In genomic region chr2:40962026-40962425, GRCh38 we compare ENCODE assay signal across 17 cellular contexts.
"Had no signal": no experiment of that assay in that cellular context is flagged by ENCODE, and none has a peak within 500 bp of the region (broad histone marks: within the 10 kb centered on the region; RNA-seq: fewer than 3 reads in every experiment).

No MANE protein-coding gene starts in this region.

- H3K9me3 Mint-ChIP-seq: nephron progenitor cell had no signal

- H3K9me3 ChIP-seq: psoas muscle, stomach, testis, upper lobe of left lung had no signal

- H3K27me3 Mint-ChIP-seq: activated CD4-positive, alpha-beta memory T cell treated with anti-CD3 and anti-CD28 coated beads, Interleukin-2, amount 10 ng/mL, durations not matched to agents 7 days and 5 days; activated naive CD4-positive, alpha-beta T cell treated with anti-CD3 and anti-CD28 coated beads, Interleukin-2, amount 10 ng/mL, durations not matched to agents 7 days and 5 days; activated T-cell treated with anti-CD3 and anti-CD28 coated beads, Interleukin-2, amount 50 U/mL, for 24 hours; T-cell had no signal

- H3K27me3 ChIP-seq: sigmoid colon, stomach, testis, upper lobe of left lung had no signal

- H3K4me3 ChIP-seq: psoas muscle, sigmoid colon, stomach, testis, upper lobe of left lung had no signal

- H3K36me3 Mint-ChIP-seq: activated naive CD4-positive, alpha-beta T cell treated with anti-CD3 and anti-CD28 coated beads, Interleukin-2, amount 10 ng/mL, durations not matched to agents 7 days and 5 days; T-cell had no signal

- H3K4me1 Mint-ChIP-seq: activated CD4-positive, alpha-beta memory T cell treated with anti-CD3 and anti-CD28 coated beads, Interleukin-2, amount 10 ng/mL, durations not matched to agents 7 days and 5 days; activated naive CD4-positive, alpha-beta T cell treated with anti-CD3 and anti-CD28 coated beads, Interleukin-2, amount 10 ng/mL, durations not matched to agents 7 days and 5 days; nephron progenitor cell; T-cell had no signal

- DNase-seq: activated CD4-positive, alpha-beta memory T cell treated with anti-CD3 and anti-CD28 coated beads, Interleukin-2, amount 10 ng/mL, durations not matched to agents 7 days and 5 days; activated CD4-positive, alpha-beta T cell treated with anti-CD3 and anti-CD28 coated beads for 1 hour; activated naive CD4-positive, alpha-beta T cell treated with anti-CD3 and anti-CD28 coated beads, Interleukin-2, amount 10 ng/mL, durations not matched to agents 7 days and 5 days; activated T-cell treated with anti-CD3 and anti-CD28 coated beads, Interleukin-2, amount 50 U/mL, for 24 hours; hypothalamus; kidney glomerular epithelial cell; mesendoderm; nephron progenitor cell; psoas muscle; sigmoid colon; stimulated activated CD4-positive, alpha-beta T cell treated with anti-CD3 and anti-CD28 coated beads, Interleukin-1b, Interleukin-23, amount 100 ng/mL, for 48 hours; stomach; T-cell; T-helper 9 cell; testis; upper lobe of left lung had no signal

- H3K27ac Mint-ChIP-seq: activated CD4-positive, alpha-beta memory T cell treated with anti-CD3 and anti-CD28 coated beads, Interleukin-2, amount 10 ng/mL, durations not matched to agents 7 days and 5 days; activated naive CD4-positive, alpha-beta T cell treated with anti-CD3 and anti-CD28 coated beads, Interleukin-2, amount 10 ng/mL, durations not matched to agents 7 days and 5 days; activated T-cell treated with anti-CD3 and anti-CD28 coated beads, Interleukin-2, amount 50 U/mL, for 24 hours; nephron progenitor cell; T-cell had no signal

- H3K27ac ChIP-seq: psoas muscle, sigmoid colon, stomach, testis, upper lobe of left lung, VCaP had no signal

- H3K4me3 Mint-ChIP-seq: activated CD4-positive, alpha-beta memory T cell treated with anti-CD3 and anti-CD28 coated beads, Interleukin-2, amount 10 ng/mL, durations not matched to agents 7 days and 5 days; activated naive CD4-positive, alpha-beta T cell treated with anti-CD3 and anti-CD28 coated beads, Interleukin-2, amount 10 ng/mL, durations not matched to agents 7 days and 5 days; activated T-cell treated with anti-CD3 and anti-CD28 coated beads, Interleukin-2, amount 50 U/mL, for 24 hours; nephron progenitor cell; T-cell had no signal

- H3K4me1 ChIP-seq: psoas muscle, sigmoid colon, stomach, testis, upper lobe of left lung had no signal

- ATAC-seq: psoas muscle, T-cell had no signal

- H3K36me3 ChIP-seq: sigmoid colon, stomach, upper lobe of left lung had no signal
